In genomic region chr10:126474031-126474430, GRCh38 we compare ENCODE assay signal across 26 cellular contexts.
"Had no signal": no experiment of that assay in that cellular context is flagged by ENCODE, and none has a peak within 500 bp of the region (broad histone marks: within the 10 kb centered on the region; RNA-seq: fewer than 3 reads in every experiment).

No MANE protein-coding gene starts in this region.

- H3K9me3 ChIP-seq: pancreas, prostate gland, right lobe of liver, sigmoid colon, stomach, thoracic aorta, thyroid gland, tibial nerve, upper lobe of left lung, vagina had no signal

- H3K27me3 ChIP-seq: neural progenitor cell, pancreas, right lobe of liver, thyroid gland, tibial nerve, upper lobe of left lung, vagina had no signal

- H3K9ac ChIP-seq: neural progenitor cell had no signal

- H3K4me1 Mint-ChIP-seq: stimulated activated naive B cell treated with anti-CD40 and anti-IgM and Interleukin-4, amounts not matched to agents 10 μg/mL and 1 μg/mL and 100 μg/mL, for 72 hours had no signal

- ATAC-seq: natural killer cell; pancreas; right cardiac atrium; right lobe of liver; stimulated activated effector memory CD8-positive, alpha-beta T cell treated with anti-CD3 and anti-CD28 coated beads, Interleukin-12 subunit alpha, Interleukin-12 subunit beta, amount 100 ng/mL, for 72 hours; stimulated activated naive B cell treated with anti-CD40 and anti-IgM and Interleukin-4, amounts not matched to agents 10 μg/mL and 1 μg/mL and 100 μg/mL, for 72 hours had no signal

- H3K4me3 ChIP-seq: neural progenitor cell, pancreas, prostate gland, right lobe of liver, sigmoid colon, stomach, thoracic aorta, thyroid gland, tibial nerve, upper lobe of left lung, vagina had no signal

- H3K4me1 ChIP-seq: pancreas, prostate gland, right lobe of liver, sigmoid colon, stomach, thyroid gland, tibial nerve, upper lobe of left lung, vagina had no signal

- H3K4me2 ChIP-seq: neural progenitor cell had no signal

- DNase-seq: natural killer cell; occipital lobe; pancreas; retina; right cardiac atrium; right lobe of liver; sigmoid colon; small intestine; stimulated activated CD4-positive, alpha-beta T cell treated with anti-CD3 and anti-CD28 coated beads, Interleukin-15, amount 100 ng/mL, for 24 hours; stimulated activated CD4-positive, alpha-beta T cell treated with anti-CD3 and anti-CD28 coated beads, Interleukin-2, amount 100 ng/mL, for 24 hours; stimulated activated CD4-positive, alpha-beta T cell treated with anti-CD3 and anti-CD28 coated beads, Interleukin-2, amount 100 ng/mL, for 48 hours; stimulated activated CD4-positive, alpha-beta T cell treated with anti-CD3 and anti-CD28 coated beads, Interleukin-4, amount 100 ng/mL, for 24 hours; stimulated activated naive B cell treated with anti-CD40 and anti-IgM and Interleukin-4, amounts not matched to agents 10 μg/mL and 1 μg/mL and 100 μg/mL, for 72 hours; stimulated activated naive CD4-positive, alpha-beta T cell treated with Interleukin-2 at 50 U/mL for 16 hours; stomach; thyroid gland; trophoblast cell; upper lobe of left lung had no signal

- H3K27ac Mint-ChIP-seq: natural killer cell; nephron; neural progenitor cell; stimulated activated effector memory CD8-positive, alpha-beta T cell treated with anti-CD3 and anti-CD28 coated beads, Interleukin-12 subunit alpha, Interleukin-12 subunit beta, amount 100 ng/mL, for 72 hours; stimulated activated naive B cell treated with anti-CD40 and anti-IgM and Interleukin-4, amounts not matched to agents 10 μg/mL and 1 μg/mL and 100 μg/mL, for 72 hours; stimulated activated naive CD8-positive, alpha-beta T cell treated with anti-CD3 and anti-CD28 coated beads, Interleukin-15, Interleukin-2, amounts not matched to agents 100 ng/mL and 50 ng/mL, for 24 hours had no signal

- H3K4me3 Mint-ChIP-seq: natural killer cell; nephron; neural progenitor cell; stimulated activated effector memory CD8-positive, alpha-beta T cell treated with anti-CD3 and anti-CD28 coated beads, Interleukin-12 subunit alpha, Interleukin-12 subunit beta, amount 100 ng/mL, for 72 hours; stimulated activated naive B cell treated with anti-CD40 and anti-IgM and Interleukin-4, amounts not matched to agents 10 μg/mL and 1 μg/mL and 100 μg/mL, for 72 hours; stimulated activated naive CD8-positive, alpha-beta T cell treated with anti-CD3 and anti-CD28 coated beads, Interleukin-15, Interleukin-2, amounts not matched to agents 100 ng/mL and 50 ng/mL, for 24 hours had no signal

- H3K27ac ChIP-seq: neural progenitor cell, pancreas, prostate gland, right lobe of liver, sigmoid colon, stomach, thoracic aorta, thyroid gland, tibial nerve, upper lobe of left lung, vagina had no signal

- H3K9me3 Mint-ChIP-seq: nephron, neural progenitor cell had no signal

- H3K36me3 ChIP-seq: neural progenitor cell, pancreas, prostate gland, right lobe of liver, sigmoid colon, stomach, thoracic aorta, thyroid gland, tibial nerve, upper lobe of left lung, vagina had no signal

- H3K36me3 Mint-ChIP-seq: natural killer cell; neural progenitor cell; stimulated activated effector memory CD8-positive, alpha-beta T cell treated with anti-CD3 and anti-CD28 coated beads, Interleukin-12 subunit alpha, Interleukin-12 subunit beta, amount 100 ng/mL, for 72 hours; stimulated activated naive B cell treated with anti-CD40 and anti-IgM and Interleukin-4, amounts not matched to agents 10 μg/mL and 1 μg/mL and 100 μg/mL, for 72 hours had no signal
